In the genomic region with DNA sequence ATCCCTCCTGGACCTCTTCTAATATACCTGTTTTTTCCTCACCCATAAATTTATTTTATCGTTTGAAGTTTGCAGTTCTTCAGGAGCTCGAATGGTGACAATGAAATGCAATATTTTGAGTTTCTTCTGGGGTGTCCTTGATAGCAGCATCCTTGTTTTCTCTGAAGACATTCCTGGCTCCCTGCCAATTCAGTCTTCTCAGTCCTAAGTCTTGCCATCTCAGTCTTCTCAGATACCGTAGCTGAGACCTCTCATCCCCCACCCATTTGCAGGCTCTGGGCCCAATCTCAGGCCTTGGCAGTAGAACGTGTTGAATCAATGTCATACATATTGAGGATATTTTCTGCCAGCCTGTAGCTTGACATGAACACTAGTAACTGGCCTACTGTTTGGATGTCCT, we compare ENCODE assay signal across 3 cellular contexts.
TF ChIP-seq lines count a peak whose summit lies in the region.

No MANE protein-coding gene starts in this region.

TF ChIP-seq in HepG2, 621 proteins besides CTCF, POLR2A, EP300 and RAD21:
- 0 out of 2 replicates have a peak, but pooled peaks have one; percentile 49 for TF ChIP-seq LCORL (IDR thresholded peaks at IDR 0.05)
- TF ChIP-seq LCORL (CRISPR knock-in tag; IDR thresholded peaks at IDR 0.05): no peak
- no peak for TF ChIP-seq MEF2D (CRISPR knock-in tag; IDR thresholded peaks at IDR 0.05)
- TF ChIP-seq ZNF331 (CRISPR knock-in tag; IDR thresholded peaks at IDR 0.05): no peak
- no peak for TF ChIP-seq XBP1 (CRISPR knock-in tag; IDR thresholded peaks at IDR 0.05)
- no peak for TF ChIP-seq BRD4 (CRISPR knock-in tag; IDR thresholded peaks at IDR 0.05)
- TF ChIP-seq, protein P1, sequence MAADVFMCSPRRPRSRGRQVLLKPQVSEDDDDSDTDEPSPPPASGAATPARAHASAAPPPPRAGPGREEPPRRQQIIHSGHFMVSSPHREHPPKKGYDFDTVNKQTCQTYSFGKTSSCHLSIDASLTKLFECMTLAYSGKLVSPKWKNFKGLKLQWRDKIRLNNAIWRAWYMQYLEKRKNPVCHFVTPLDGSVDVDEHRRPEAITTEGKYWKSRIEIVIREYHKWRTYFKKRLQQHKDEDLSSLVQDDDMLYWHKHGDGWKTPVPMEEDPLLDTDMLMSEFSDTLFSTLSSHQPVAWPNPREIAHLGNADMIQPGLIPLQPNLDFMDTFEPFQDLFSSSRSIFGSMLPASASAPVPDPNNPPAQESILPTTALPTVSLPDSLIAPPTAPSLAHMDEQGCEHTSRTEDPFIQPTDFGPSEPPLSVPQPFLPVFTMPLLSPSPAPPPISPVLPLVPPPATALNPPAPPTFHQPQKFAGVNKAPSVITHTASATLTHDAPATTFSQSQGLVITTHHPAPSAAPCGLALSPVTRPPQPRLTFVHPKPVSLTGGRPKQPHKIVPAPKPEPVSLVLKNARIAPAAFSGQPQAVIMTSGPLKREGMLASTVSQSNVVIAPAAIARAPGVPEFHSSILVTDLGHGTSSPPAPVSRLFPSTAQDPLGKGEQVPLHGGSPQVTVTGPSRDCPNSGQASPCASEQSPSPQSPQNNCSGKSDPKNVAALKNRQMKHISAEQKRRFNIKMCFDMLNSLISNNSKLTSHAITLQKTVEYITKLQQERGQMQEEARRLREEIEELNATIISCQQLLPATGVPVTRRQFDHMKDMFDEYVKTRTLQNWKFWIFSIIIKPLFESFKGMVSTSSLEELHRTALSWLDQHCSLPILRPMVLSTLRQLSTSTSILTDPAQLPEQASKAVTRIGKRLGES (CRISPR knock-in tag; IDR thresholded peaks at IDR 0.05; ENCODE audit: borderline replicate concordance): no peak

TF ChIP-seq in K562, 482 proteins besides CTCF, POLR2A, EP300 and RAD21:
- TF ChIP-seq, protein P2, sequence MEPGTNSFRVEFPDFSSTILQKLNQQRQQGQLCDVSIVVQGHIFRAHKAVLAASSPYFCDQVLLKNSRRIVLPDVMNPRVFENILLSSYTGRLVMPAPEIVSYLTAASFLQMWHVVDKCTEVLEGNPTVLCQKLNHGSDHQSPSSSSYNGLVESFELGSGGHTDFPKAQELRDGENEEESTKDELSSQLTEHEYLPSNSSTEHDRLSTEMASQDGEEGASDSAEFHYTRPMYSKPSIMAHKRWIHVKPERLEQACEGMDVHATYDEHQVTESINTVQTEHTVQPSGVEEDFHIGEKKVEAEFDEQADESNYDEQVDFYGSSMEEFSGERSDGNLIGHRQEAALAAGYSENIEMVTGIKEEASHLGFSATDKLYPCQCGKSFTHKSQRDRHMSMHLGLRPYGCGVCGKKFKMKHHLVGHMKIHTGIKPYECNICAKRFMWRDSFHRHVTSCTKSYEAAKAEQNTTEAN (CRISPR knock-in tag; IDR thresholded peaks at IDR 0.05): no peak
- TF ChIP-seq NFIC (IDR thresholded peaks at IDR 0.05): peak; percentile 59
- no peak for TF ChIP-seq CHD2 (IDR thresholded peaks at IDR 0.05; ENCODE audit: low read depth, low read length)
- TF ChIP-seq NFIX (CRISPR knock-in tag; IDR thresholded peaks at IDR 0.05; ENCODE audit: low read depth): peak; percentile 58
TF ChIP-seq in K562: peak in this region for 2.

TF ChIP-seq in H1, 55 proteins besides CTCF, POLR2A, EP300 and RAD21:
- TF ChIP-seq RFX5 (IDR thresholded peaks at IDR 0.05; ENCODE audit: borderline replicate concordance, low read depth, low read length) (no peak), GABPA (IDR thresholded peaks at IDR 0.05; ENCODE audit: borderline replicate concordance, insufficient read depth, low read length) (no peak), EZH2 (IDR thresholded peaks at IDR 0.05; ENCODE audit: low read depth, low read length, severe bottlenecking) (no peak), SIRT6 (IDR thresholded peaks at IDR 0.05; ENCODE audit: low read length) (no peak), SRF (IDR thresholded peaks at IDR 0.05; ENCODE audit: low read depth, low read length) (no peak)
